ENCODE assay signal across 8 cellular contexts in genomic region chr21:25638634-25639166, GRCh38. TPM values are rescaled to one million over a fixed set of nuclear protein-coding genes. Genes with fewer than 3 reads are reported as not detected.
DNase-seq lines count a peak whose midpoint lies in the region; ATAC-seq, FAIRE-seq and TF ChIP-seq lines count a peak whose summit lies in the region.

No MANE protein-coding gene starts in this region.

- in situ Hi-C loops in GM13976 (cut with MboI; ENCODE audit: low sequenced_read_pairs, unreplicated experiment), result no loop called here

- no peak overlapping the region for H3K27ac Mint-ChIP-seq in activated CD4-positive, alpha-beta memory T cell treated with anti-CD3 and anti-CD28 coated beads, Interleukin-2, amount 10 ng/mL, durations not matched to agents 7 days and 5 days

- no peaks in the 10 kb centered on the region for H3K27me3 ChIP-seq in right atrium auricular region
- peaks cover 0 to 3% of the 10 kb centered on the region in 2 donors for H3K27me3 ChIP-seq in small intestine (ENCODE audit: control insufficient read depth in 2 of 2, insufficient read depth in 2 of 2, low read length in 2 of 2)

- peaks cover 33% of the 10 kb centered on the region for H3K4me1 Mint-ChIP-seq in activated CD4-positive, alpha-beta memory T cell treated with anti-CD3 and anti-CD28 coated beads, Interleukin-2, amount 10 ng/mL, durations not matched to agents 7 days and 5 days

- no peak for FAIRE-seq in small intestine (lab: Jason Lieb, UNC)

- H3K4me3 ChIP-seq in GM12865 (ENCODE audit: low read depth, low read length), result peak overlapping the region; percentile 60
- peak overlapping the region; percentile 68 to 85 for H3K4me3 ChIP-seq in right atrium auricular region
- H3K4me3 ChIP-seq in small intestine (ENCODE audit: low read depth in 1 of 2, low read length in 2 of 2), result peak overlapping the region; percentile 27 to 51

- POLR2A ChIA-PET in activated CD4-positive, alpha-beta memory T cell treated with anti-CD3 and anti-CD28 coated beads, Interleukin-2, amount 10 ng/mL, durations not matched to agents 7 days and 5 days (lab: Charles Lee), result interaction anchor here (0.7 to 1.0 kb wide), 2 partner anchors 96 to 138 kb away, joined by 3 to 4 read pairs; partner anchors contain the start of gene ATP5PF

- DNase-seq in GM12865 (ENCODE audit: low read depth) (peak; percentile 29), right atrium auricular region (ENCODE audit: low spot score) (no peak), small intestine (no peak), GM13976 (ENCODE audit: low spot score) (no peak), ecto neural progenitor cell (ENCODE audit: low spot score) (no peak), UCSD-AML1 (lab: John Stamatoyannopoulos, UW; ENCODE audit: unreplicated experiment) (no peak)
- DNase-seq in activated CD4-positive, alpha-beta memory T cell treated with anti-CD3 and anti-CD28 coated beads, Interleukin-2, amount 10 ng/mL, durations not matched to agents 7 days and 5 days, result no peak

- WGBS in small intestine, 3 donors, result 6 to 9% (median 8%) methylated on average over 10 of the region's 10 CpGs

- H3K36me3 ChIP-seq in right atrium auricular region (no peaks in the 10 kb centered on the region), small intestine (ENCODE audit: control insufficient read depth in 2 of 2, insufficient read depth in 2 of 2, low read length in 2 of 2) (no peaks in the 10 kb centered on the region)

- H3K9me3 ChIP-seq in right atrium auricular region (no peaks in the 10 kb centered on the region), small intestine (ENCODE audit: control insufficient read depth, low read depth) (no peaks in the 10 kb centered on the region)

- H3K9me3 Mint-ChIP-seq in activated CD4-positive, alpha-beta memory T cell treated with anti-CD3 and anti-CD28 coated beads, Interleukin-2, amount 10 ng/mL, durations not matched to agents 7 days and 5 days, result peaks cover 3% of the 10 kb centered on the region

- H3K36me3 Mint-ChIP-seq in activated CD4-positive, alpha-beta memory T cell treated with anti-CD3 and anti-CD28 coated beads, Interleukin-2, amount 10 ng/mL, durations not matched to agents 7 days and 5 days (ENCODE audit: low read depth), result peaks cover 4% of the 10 kb centered on the region

- CTCF ChIA-PET in activated CD4-positive, alpha-beta memory T cell treated with anti-CD3 and anti-CD28 coated beads, Interleukin-2, amount 10 ng/mL, durations not matched to agents 7 days and 5 days (lab: Charles Lee), result interaction anchor here (0.8 to 2.5 kb wide), 2 partner anchors 15 to 31 kb away, joined by 3 to 18 read pairs; partner anchors contain the start of gene MRPL39

- TF ChIP-seq CTCF in GM12865 (IDR thresholded peaks at IDR 0.05; ENCODE audit: insufficient read depth, low read depth, low read length, missing control alignments), result no peak
- TF ChIP-seq CTCF in right atrium auricular region (IDR thresholded peaks at IDR 0.05), result no peak
- TF ChIP-seq CTCF in GM13976 (IDR thresholded peaks at IDR 0.05; ENCODE audit: borderline replicate concordance, control extremely low read depth, extremely low read depth, insufficient read depth, missing control alignments), result no peak

- peaks cover 47% of the 10 kb centered on the region for H3K27me3 Mint-ChIP-seq in activated CD4-positive, alpha-beta memory T cell treated with anti-CD3 and anti-CD28 coated beads, Interleukin-2, amount 10 ng/mL, durations not matched to agents 7 days and 5 days

- H3K4me1 ChIP-seq in right atrium auricular region (peaks cover 0 to 16% of the 10 kb centered on the region in 2 donors), small intestine (ENCODE audit: control insufficient read depth in 2 of 2, insufficient read depth in 1 of 2, low read depth in 1 of 2, low read length in 1 of 2) (no peaks in the 10 kb centered on the region)

- peak; percentile 12 for ATAC-seq in HG02610 (IDR thresholded peaks at IDR 0.05; ENCODE audit: unreplicated experiment)

- peak overlapping the region; percentile 72 for H3K4me3 Mint-ChIP-seq in activated CD4-positive, alpha-beta memory T cell treated with anti-CD3 and anti-CD28 coated beads, Interleukin-2, amount 10 ng/mL, durations not matched to agents 7 days and 5 days

- H3K27ac ChIP-seq in right atrium auricular region, result peak overlapping the region; percentile 81 to 90
- no peak overlapping the region for H3K27ac ChIP-seq in small intestine (ENCODE audit: low read depth in 1 of 2, low read length in 1 of 2)

RNA-seq across cellular contexts. Expression of gene JAM2, which starts 0.4 kb away (rescaled TPM):
- under 1 TPM; 0.30 to 0.33 TPM for total RNA-seq in activated CD4-positive, alpha-beta memory T cell treated with anti-CD3 and anti-CD28 coated beads, Interleukin-2, amount 10 ng/mL, durations not matched to agents 7 days and 5 days
- total RNA-seq in right atrium auricular region, result 10 to 100 TPM; 12.3 to 15.6 TPM
- polyA plus RNA-seq in small intestine, result 10 to 100 TPM in 1 of 3 donors, under 1 TPM in 1, not detected in 1; 0.27 to 13.3 TPM

RNA-seq across cellular contexts. Expression of gene MRPL39, which starts 31.4 kb away (rescaled TPM):
- 10 to 100 TPM; 36.5 to 37.8 TPM for total RNA-seq in activated CD4-positive, alpha-beta memory T cell treated with anti-CD3 and anti-CD28 coated beads, Interleukin-2, amount 10 ng/mL, durations not matched to agents 7 days and 5 days
- total RNA-seq in right atrium auricular region, result 10 to 100 TPM; 25.9 to 35.7 TPM
- polyA plus RNA-seq in small intestine, result 10 to 100 TPM; 31.1 to 42.9 (median 31.3) TPM

Comparison
In these comparisons a context has a peak if more than half of its experiments do, and no peak if none do; other contexts are left out.
1. H3K27ac ChIP-seq: peak in right atrium auricular region (2 of 2); none in small intestine (0 of 2).
2. RNA of gene JAM2, which starts 0.4 kb away (total RNA-seq): 12.3 to 15.6 TPM in right atrium auricular region; 0.30 to 0.33 TPM in activated CD4-positive, alpha-beta memory T cell treated with anti-CD3 and anti-CD28 coated beads, Interleukin-2, amount 10 ng/mL, durations not matched to agents 7 days and 5 days; every median in the first group is over 10 times any median in the second.
3. Peak in every context shown above with its lines, with median percentiles within 50 percentile points of each other: H3K4me3 ChIP-seq.